In the genomic region with DNA sequence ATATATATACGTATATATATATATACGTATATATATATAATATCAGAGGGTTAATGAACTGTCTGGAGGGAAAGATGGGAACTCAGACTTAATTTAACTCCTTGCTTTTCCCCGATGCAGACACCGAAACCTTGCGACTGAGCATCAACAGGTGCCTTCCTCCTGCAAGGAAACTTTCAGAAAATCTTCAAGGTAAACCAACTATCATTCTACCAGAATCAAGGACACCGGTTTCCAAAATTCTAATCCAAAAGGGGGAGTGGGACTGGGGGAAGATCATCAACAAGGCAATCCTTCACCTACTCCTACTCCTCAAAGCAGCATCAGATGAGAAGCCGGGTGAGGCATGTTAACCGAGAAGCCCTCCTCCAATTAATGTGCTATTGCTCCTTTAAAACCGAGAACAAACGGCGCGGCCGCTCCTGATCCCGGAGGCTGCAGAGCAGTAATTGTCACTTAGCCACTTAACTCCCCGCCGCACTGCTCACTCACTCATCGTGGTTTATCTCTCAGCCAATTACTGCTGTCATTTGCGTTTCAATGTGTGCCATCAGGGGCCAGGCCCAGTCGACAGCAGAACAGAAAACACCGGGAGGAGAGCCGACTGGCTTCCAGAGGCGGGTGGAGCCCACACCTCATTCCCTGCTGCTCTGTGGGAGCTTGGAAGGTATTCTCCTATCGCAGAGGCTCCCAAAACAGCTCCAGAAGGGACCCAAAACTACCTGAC, we compare ENCODE assay signal across 8 cellular contexts.
A peak's percentile ranks its signal among the peaks of the same experiment; 100 is the strongest.
DNase-seq lines count a peak whose midpoint lies in the region; ATAC-seq and TF ChIP-seq lines count a peak whose summit lies in the region.

No MANE protein-coding gene starts in this region.

- no peaks in the 10 kb centered on the region for H3K9me3 ChIP-seq in HUES6 (ENCODE audit: control insufficient read depth, insufficient read depth, low read depth, low read length)
- H3K9me3 ChIP-seq in Panc1 (ENCODE audit: control insufficient read depth, insufficient read depth, low read depth, low read length) = no peaks in the 10 kb centered on the region
- H3K9me3 ChIP-seq in naive thymus-derived CD4-positive, alpha-beta T cell (ENCODE audit: control insufficient read depth in 2 of 3, low read length in 3 of 3) = no peaks in the 10 kb centered on the region

- CTCF ChIA-PET in Panc1 (lab: Charles Lee) = no interaction called here
- CTCF ChIA-PET in naive thymus-derived CD4-positive, alpha-beta T cell (lab: Charles Lee) = interaction anchor here (0.5 kb wide), 1 partner anchor 168 kb away, joined by 4 read pairs; no protein-coding TSS in a partner anchor

- no peak for TF ChIP-seq CTCF in Panc1 (IDR thresholded peaks at IDR 0.05)
- no peak for TF ChIP-seq CTCF in epithelial cell of proximal tubule (conservative IDR thresholded peaks at IDR 0.05; ENCODE audit: low read depth, low read length)

- BruUV-seq in Panc1 (replicated peaks; lab: Mats Ljungman, UMichigan) = no TSS peak

- H3K9ac ChIP-seq in HUES6 (ENCODE audit: low read length) = peak overlapping the region; percentile 66

- peaks cover 30 to 58% (median 49%) of the 10 kb centered on the region in 7 donors for H3K4me1 Mint-ChIP-seq in naive thymus-derived CD4-positive, alpha-beta T cell

- no peaks in the 10 kb centered on the region for H3K36me3 ChIP-seq in ACC112 (ENCODE audit: insufficient read depth, low read length)
- no peaks in the 10 kb centered on the region for H3K36me3 ChIP-seq in HUES6 (ENCODE audit: control insufficient read depth, insufficient read depth, low read length)
- H3K36me3 ChIP-seq in Panc1 (ENCODE audit: control insufficient read depth, insufficient read depth, low read length) = no peaks in the 10 kb centered on the region
- no peaks in the 10 kb centered on the region for H3K36me3 ChIP-seq in naive thymus-derived CD4-positive, alpha-beta T cell (ENCODE audit: control insufficient read depth in 2 of 3, insufficient read depth in 3 of 3, low read length in 3 of 3)

- peaks cover 0 to 16% (median 0%) of the 10 kb centered on the region in 5 donors for H3K27me3 Mint-ChIP-seq in naive thymus-derived CD4-positive, alpha-beta T cell

- in situ Hi-C loops in Panc1 (cut with HindIII; ENCODE audit: low pct_unique_long_range_greater_than_20kb, low sequenced_read_pairs) = no loop called here

- peaks cover 41% of the 10 kb centered on the region for H3K4me1 ChIP-seq in ACC112 (ENCODE audit: control insufficient read depth, insufficient read depth, low read length, unreplicated experiment)
- peaks cover 75% of the 10 kb centered on the region for H3K4me1 ChIP-seq in HUES6 (ENCODE audit: control insufficient read depth, insufficient read depth, low read length)
- peaks cover 81% of the 10 kb centered on the region for H3K4me1 ChIP-seq in Panc1 (ENCODE audit: control insufficient read depth, insufficient read depth, low read length)
- H3K4me1 ChIP-seq in naive thymus-derived CD4-positive, alpha-beta T cell (ENCODE audit: control insufficient read depth in 2 of 2, insufficient read depth in 2 of 2, low read length in 2 of 2) = peaks cover 5 to 44% of the 10 kb centered on the region in 2 donors

- POLR2A ChIA-PET in Panc1 (lab: Charles Lee) = interaction anchor here (0.5 kb wide), 2 partner anchors 42 to 59 kb away, joined by 4 to 7 read pairs; no protein-coding TSS in a partner anchor
- POLR2A ChIA-PET in naive thymus-derived CD4-positive, alpha-beta T cell (lab: Charles Lee) = interaction anchor here (4.5 kb wide), 1 partner anchor 59 kb away, joined by 45 read pairs; the partner anchor contains the start of gene MAML3

- H3K36me3 Mint-ChIP-seq in naive thymus-derived CD4-positive, alpha-beta T cell = peaks cover 0 to 7% (median 0%) of the 10 kb centered on the region in 5 donors

- no peak for DNase-seq in Panc1 (ENCODE audit: low read depth, low spot score)
- no peak for DNase-seq in epithelial cell of proximal tubule (ENCODE audit: low read depth)
- DNase-seq in naive thymus-derived CD4-positive, alpha-beta T cell = no peak
- no peak for DNase-seq in HK-2 (ENCODE audit: unreplicated experiment)
- DNase-seq in cortex of kidney (lab: John Stamatoyannopoulos, UW) = no peak

- H3K4me3 ChIP-seq in ACC112 (ENCODE audit: low read depth, low read length) = peak overlapping the region; percentile 62
- peak overlapping the region; percentile 26 for H3K4me3 ChIP-seq in HUES6 (ENCODE audit: low read depth, low read length)
- H3K4me3 ChIP-seq in Panc1 (ENCODE audit: low read depth in 2 of 2, low read length in 2 of 2) = peak overlapping the region; percentile 25 to 39
- peak overlapping the region; percentile 48 for H3K4me3 ChIP-seq in epithelial cell of proximal tubule (ENCODE audit: low read depth, low read length)
- H3K4me3 ChIP-seq in naive thymus-derived CD4-positive, alpha-beta T cell (ENCODE audit: low read length) = no peak overlapping the region

- peak overlapping the region in 8 of 10 donors; percentile 20 to 61 (median 50) for H3K4me3 Mint-ChIP-seq in naive thymus-derived CD4-positive, alpha-beta T cell

- H3K79me2 ChIP-seq in ACC112 (ENCODE audit: control insufficient read depth, insufficient read depth, low read length, unreplicated experiment) = no peaks in the 10 kb centered on the region

- H3K9me3 Mint-ChIP-seq in naive thymus-derived CD4-positive, alpha-beta T cell = no peaks in the 10 kb centered on the region

- intact Hi-C loops in Panc1 (cut with micrococcal nuclease; ENCODE audit: unreplicated experiment) = loop anchor here (10.0 kb wide), 1 partner anchor 163 kb away; no protein-coding TSS in a partner anchor
- intact Hi-C loops in naive thymus-derived CD4-positive, alpha-beta T cell (cut with micrococcal nuclease) = loop anchor here (10.0 kb wide), 2 partner anchors 537 to 917 kb away; partner anchors contain the start of genes ELF2 (in 1 of the 2) and SETD7 (in 1 of the 2)

- H3K27me3 ChIP-seq in ACC112 (ENCODE audit: insufficient read depth, low read length) (no peaks in the 10 kb centered on the region), HUES6 (ENCODE audit: control insufficient read depth, insufficient read depth, low read length) (no peaks in the 10 kb centered on the region), Panc1 (ENCODE audit: control insufficient read depth, insufficient read depth, low read length) (no peaks in the 10 kb centered on the region)
- H3K27me3 ChIP-seq in naive thymus-derived CD4-positive, alpha-beta T cell (ENCODE audit: control insufficient read depth in 2 of 2, insufficient read depth in 2 of 2, low read length in 2 of 2) = no peaks in the 10 kb centered on the region

- peak overlapping the region; percentile 39 for H2AFZ ChIP-seq in ACC112 (ENCODE audit: low read length, unreplicated experiment)

- 0 out of 2 replicates have a peak, but pooled peaks have one; percentile 1 for ATAC-seq in Panc1
- no peak for ATAC-seq in naive thymus-derived CD4-positive, alpha-beta T cell
- no peak for ATAC-seq in GM19397 (IDR thresholded peaks at IDR 0.05; ENCODE audit: unreplicated experiment)

- H3K27ac ChIP-seq in ACC112 (ENCODE audit: low read depth, low read length) (no peak overlapping the region), HUES6 (ENCODE audit: low read depth, low read length) (peak overlapping the region; percentile 33; the same call in 1 of the 2 replicates), Panc1 (ENCODE audit: low read length) (peak overlapping the region; percentile 96)
- H3K27ac ChIP-seq in naive thymus-derived CD4-positive, alpha-beta T cell (ENCODE audit: low read depth, low read length) = no peak overlapping the region

- peak overlapping the region in 4 of 9 donors; percentile 18 to 91 (median 29) for H3K27ac Mint-ChIP-seq in naive thymus-derived CD4-positive, alpha-beta T cell

Comparison
In these comparisons a context has a peak if more than half of its experiments do, and no peak if none do; other contexts are left out.
1. H3K27ac ChIP-seq: peak in HUES6 (single experiment) and Panc1 (single experiment); none in ACC112 (single experiment) and naive thymus-derived CD4-positive, alpha-beta T cell (single experiment).